ENCODE assay signal across 3 cellular contexts in the genomic region with DNA sequence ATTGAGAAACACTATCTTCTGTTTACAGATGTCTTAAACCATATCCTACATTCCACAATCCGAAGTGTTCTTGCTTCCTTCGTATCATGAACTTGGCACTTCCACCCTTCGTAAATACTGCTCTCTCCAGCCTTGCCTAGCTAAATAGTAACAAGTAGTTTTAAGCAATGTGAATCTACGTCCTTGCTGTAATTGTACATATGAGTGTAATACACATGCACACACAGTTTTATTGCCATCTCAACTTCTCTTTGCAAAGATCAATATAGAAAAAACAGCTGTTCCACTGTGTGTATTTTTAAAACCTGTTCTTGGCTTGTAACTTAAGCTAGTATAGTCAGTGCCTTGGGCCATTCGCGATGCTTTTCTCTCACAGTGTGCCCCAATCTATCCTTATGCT.
"Had no signal": no experiment of that assay in that cellular context is flagged by ENCODE, and none has a peak within 500 bp of the region (broad histone marks: within the 10 kb centered on the region; RNA-seq: fewer than 3 reads in every experiment).

No MANE protein-coding gene starts in this region.

- DNase-seq: GDM1, GF-D8 had no signal

- ATAC-seq: GM12878 had no signal

- H3K4me3 ChIP-seq: GM12878 had no signal
